Comparison of ENCODE assay signal across 8 cellular contexts in genomic region chr3:57910988-57911387, GRCh38.
DNase-seq lines count a peak whose midpoint lies in the region; ATAC-seq, FAIRE-seq and TF ChIP-seq lines count a peak whose summit lies in the region.

No MANE protein-coding gene starts in this region.

- no peak overlapping the region for H3K23ac ChIP-seq in mesenchymal stem cell (ENCODE audit: low read length in 2 of 2)

- H3K27ac ChIP-seq in mesenchymal stem cell (ENCODE audit: low read length, poor library complexity, severe bottlenecking) (no peak overlapping the region), dorsolateral prefrontal cortex (no peak overlapping the region)

- no peak overlapping the region for H3K4me3 Mint-ChIP-seq in activated naive CD4-positive, alpha-beta T cell treated with anti-CD3 and anti-CD28 coated beads, Interleukin-2, amount 10 ng/mL, durations not matched to agents 7 days and 5 days

- H3K27ac Mint-ChIP-seq in activated naive CD4-positive, alpha-beta T cell treated with anti-CD3 and anti-CD28 coated beads, Interleukin-2, amount 10 ng/mL, durations not matched to agents 7 days and 5 days: no peak overlapping the region

- no peak overlapping the region for H2AK5ac ChIP-seq in mesenchymal stem cell (ENCODE audit: low read length, severe bottlenecking)

- no peak overlapping the region for H3K14ac ChIP-seq in mesenchymal stem cell (ENCODE audit: low read length in 2 of 2)

- H3K27me3 ChIP-seq in mesenchymal stem cell (ENCODE audit: control insufficient read depth in 1 of 2, insufficient read depth in 1 of 2, low read length in 2 of 2): no peaks in the 10 kb centered on the region
- H3K27me3 ChIP-seq in dorsolateral prefrontal cortex: no peaks in the 10 kb centered on the region

- WGBS in mesenchymal stem cell: 80% methylated on average over 2 of the region's 2 CpGs

- H2BK12ac ChIP-seq in mesenchymal stem cell (ENCODE audit: low read length in 2 of 2): no peak overlapping the region

- H3K4me3 ChIP-seq in Jurkat, Clone E6-1 (ENCODE audit: low read length): no peak overlapping the region
- H3K4me3 ChIP-seq in mesenchymal stem cell (ENCODE audit: insufficient read depth in 1 of 2, low read depth in 1 of 2, low read length in 2 of 2) (no peak overlapping the region), dorsolateral prefrontal cortex (no peak overlapping the region)

- H3K36me3 ChIP-seq in mesenchymal stem cell (ENCODE audit: control insufficient read depth in 1 of 2, insufficient read depth in 2 of 2, low read depth in 1 of 2, low read length in 2 of 2): peaks cover 13 to 55% of the 10 kb centered on the region in 2 experiments

- ATAC-seq in GM18907 (IDR thresholded peaks at IDR 0.05; ENCODE audit: unreplicated experiment) (no peak), GM19397 (IDR thresholded peaks at IDR 0.05; ENCODE audit: unreplicated experiment) (no peak)

- DNase-seq in D721Med (ENCODE audit: insufficient read length, low spot score): no peak
- peak; percentile 21 for DNase-seq in Jurkat, Clone E6-1 (ENCODE audit: low read depth, low spot score)
- DNase-seq in activated naive CD4-positive, alpha-beta T cell treated with anti-CD3 and anti-CD28 coated beads, Interleukin-2, amount 10 ng/mL, durations not matched to agents 7 days and 5 days: peak; percentile 39
- DNase-seq in mesenchymal stem cell: peak; percentile 20
- DNase-seq in dorsolateral prefrontal cortex: no peak
- no peak for DNase-seq in MV-4-11 (lab: John Stamatoyannopoulos, UW)

- H3K4me1 Mint-ChIP-seq in activated naive CD4-positive, alpha-beta T cell treated with anti-CD3 and anti-CD28 coated beads, Interleukin-2, amount 10 ng/mL, durations not matched to agents 7 days and 5 days: no peaks in the 10 kb centered on the region

- H2AFZ ChIP-seq in mesenchymal stem cell (ENCODE audit: low read depth, low read length): no peak overlapping the region

- no peak overlapping the region for H3K9ac ChIP-seq in mesenchymal stem cell (ENCODE audit: low read length)

- FAIRE-seq in D721Med (lab: Jason Lieb, UNC): no peak

- no peak overlapping the region for H4K8ac ChIP-seq in mesenchymal stem cell (ENCODE audit: low read length)

- peaks cover 4% of the 10 kb centered on the region for H3K79me1 ChIP-seq in mesenchymal stem cell (replicated peaks; ENCODE audit: low read length, poor library complexity, severe bottlenecking)

- H3K4me2 ChIP-seq in mesenchymal stem cell (ENCODE audit: low read length, poor library complexity, severe bottlenecking): no peak overlapping the region

- no peak overlapping the region for H2BK120ac ChIP-seq in mesenchymal stem cell (ENCODE audit: low read depth, low read length)

- no peak overlapping the region for H2BK5ac ChIP-seq in mesenchymal stem cell (ENCODE audit: low read depth, low read length, poor library complexity, severe bottlenecking)

- no peaks in the 10 kb centered on the region for H3K4me1 ChIP-seq in mesenchymal stem cell (ENCODE audit: control insufficient read depth, insufficient read depth, low read depth, low read length)

- no peak overlapping the region for H4K91ac ChIP-seq in mesenchymal stem cell (ENCODE audit: low read length)

- H2BK15ac ChIP-seq in mesenchymal stem cell (ENCODE audit: low read depth, poor library complexity, severe bottlenecking): no peak overlapping the region

- H3K9me3 ChIP-seq in mesenchymal stem cell (ENCODE audit: control insufficient read depth, low read length): no peaks in the 10 kb centered on the region

- no peak overlapping the region for H3K4ac ChIP-seq in mesenchymal stem cell (ENCODE audit: low read depth in 1 of 2, low read length in 2 of 2)

- H3K27me3 Mint-ChIP-seq in activated naive CD4-positive, alpha-beta T cell treated with anti-CD3 and anti-CD28 coated beads, Interleukin-2, amount 10 ng/mL, durations not matched to agents 7 days and 5 days: no peaks in the 10 kb centered on the region

- H3K36me3 Mint-ChIP-seq in activated naive CD4-positive, alpha-beta T cell treated with anti-CD3 and anti-CD28 coated beads, Interleukin-2, amount 10 ng/mL, durations not matched to agents 7 days and 5 days: peaks cover 24% of the 10 kb centered on the region

- no peaks in the 10 kb centered on the region for H3K9me3 Mint-ChIP-seq in activated naive CD4-positive, alpha-beta T cell treated with anti-CD3 and anti-CD28 coated beads, Interleukin-2, amount 10 ng/mL, durations not matched to agents 7 days and 5 days

- intact Hi-C loops in dorsolateral prefrontal cortex (cut with DNase I): no loop called here

- H3K18ac ChIP-seq in mesenchymal stem cell (ENCODE audit: low read depth in 1 of 2, low read length in 2 of 2): no peak overlapping the region

- CTCF ChIA-PET in activated naive CD4-positive, alpha-beta T cell treated with anti-CD3 and anti-CD28 coated beads, Interleukin-2, amount 10 ng/mL, durations not matched to agents 7 days and 5 days (lab: Charles Lee): interaction anchor here (1.0 to 1.1 kb wide), 3 partner anchors 8 to 513 kb away, joined by 3 to 5 read pairs (median 3); no protein-coding TSS in a partner anchor

- peak; percentile 60 for TF ChIP-seq CTCF in D721Med (IDR thresholded peaks at IDR 0.05; ENCODE audit: insufficient read depth, missing control alignments)
- peak in 13 of 56 donors; percentile 11 to 25 (median 16) for TF ChIP-seq CTCF in dorsolateral prefrontal cortex (IDR thresholded peaks at IDR 0.05 in 54 of 56, conservative IDR thresholded peaks at IDR 0.05 in 2 of 56; ENCODE audit: low read depth in 1 of 56, partially characterized antibody in 56 of 56)

Comparison
In these comparisons a context has a peak if more than half of its experiments do, and no peak if none do; other contexts are left out.
1. DNase-seq: peak in Jurkat, Clone E6-1 (single experiment), activated naive CD4-positive, alpha-beta T cell treated with anti-CD3 and anti-CD28 coated beads, Interleukin-2, amount 10 ng/mL, durations not matched to agents 7 days and 5 days (single experiment) and mesenchymal stem cell (single experiment); none in D721Med (single experiment), dorsolateral prefrontal cortex (0 of 10) and MV-4-11 (single experiment).